In genomic region chr3:190481779-190482178, GRCh38 we compare ENCODE assay signal across 21 cellular contexts. TPM values are rescaled to one million over a fixed set of nuclear protein-coding genes. Genes with fewer than 3 reads are reported as not detected.
DNase-seq lines count a peak whose midpoint lies in the region; ATAC-seq, FAIRE-seq and TF ChIP-seq lines count a peak whose summit lies in the region.
"Had no signal": no experiment of that assay in that cellular context is flagged by ENCODE, and none has a peak within 500 bp of the region (broad histone marks: within the 10 kb centered on the region; RNA-seq: fewer than 3 reads in every experiment).

No MANE protein-coding gene starts in this region.

- no peak for FAIRE-seq in GM12892 (lab: Jason Lieb, UNC)
- FAIRE-seq: HTR-8/SVneo had no signal

- no peaks in the 10 kb centered on the region for H3F3A ChIP-seq in GM23248 (ENCODE audit: insufficient read depth)

- H3K4me3 ChIP-seq in GM23248 (no peak overlapping the region), endodermal cell (ENCODE audit: low read length) (no peak overlapping the region), mesendoderm (ENCODE audit: low read length) (no peak overlapping the region)
- H3K4me3 ChIP-seq: BLaER1, HAP-1, SJCRH30 had no signal

- no peak overlapping the region for H2BK15ac ChIP-seq in mesendoderm (replicated peaks; ENCODE audit: low read depth)

- no peak overlapping the region for H2BK5ac ChIP-seq in mesendoderm (ENCODE audit: low read length)

- H2BK120ac ChIP-seq in mesendoderm (ENCODE audit: low read depth, low read length): no peak overlapping the region

- H4K5ac ChIP-seq in mesendoderm (ENCODE audit: low read length): no peak overlapping the region

- no peak overlapping the region for H3K4ac ChIP-seq in mesendoderm (ENCODE audit: low read depth, low read length)

- H2AK5ac ChIP-seq in mesendoderm (ENCODE audit: low read length): no peak overlapping the region

- H4K20me1 ChIP-seq in GM23248 (ENCODE audit: insufficient read depth): no peaks in the 10 kb centered on the region
- H4K20me1 ChIP-seq: BLaER1 had no signal

- no peak overlapping the region for H4K8ac ChIP-seq in mesendoderm (ENCODE audit: low read depth, low read length)

- H3K9me3 ChIP-seq in GM23248 (ENCODE audit: low read depth) (no peaks in the 10 kb centered on the region), endodermal cell (ENCODE audit: control insufficient read depth, low read length) (no peaks in the 10 kb centered on the region)
- H3K9me3 ChIP-seq: BLaER1, HAP-1, SJCRH30 had no signal

- peak; percentile 45 for TF ChIP-seq CTCF in endodermal cell (conservative IDR thresholded peaks at IDR 0.05)

- no peaks in the 10 kb centered on the region for H3K36me3 Mint-ChIP-seq in endodermal cell (ENCODE audit: low read depth)
- H3K36me3 Mint-ChIP-seq in activated naive CD8-positive, alpha-beta T cell treated with anti-CD3 and anti-CD28 coated beads for 36 hours: no peaks in the 10 kb centered on the region
- H3K36me3 Mint-ChIP-seq: CD8-positive, alpha-beta T cell had no signal

- H3K36me3 ChIP-seq in GM23248 (ENCODE audit: low read depth) (no peaks in the 10 kb centered on the region), endodermal cell (ENCODE audit: control insufficient read depth, insufficient read depth, low read length) (no peaks in the 10 kb centered on the region), mesendoderm (ENCODE audit: control insufficient read depth, insufficient read depth, low read length) (no peaks in the 10 kb centered on the region)
- H3K36me3 ChIP-seq: BLaER1, HAP-1, SJCRH30 had no signal

- no peak for ATAC-seq in left lobe of liver
- ATAC-seq: CD8-positive, alpha-beta T cell; PC-3 had no signal

- peaks cover 5% of the 10 kb centered on the region for H3K4me1 Mint-ChIP-seq in endodermal cell
- H3K4me1 Mint-ChIP-seq in activated naive CD8-positive, alpha-beta T cell treated with anti-CD3 and anti-CD28 coated beads for 36 hours: peaks cover 7% of the 10 kb centered on the region

- H3K9ac ChIP-seq in GM23248 (no peak overlapping the region), endodermal cell (ENCODE audit: extremely low read depth, low read length, poor library complexity, severe bottlenecking) (no peak overlapping the region), mesendoderm (ENCODE audit: low read length) (no peak overlapping the region)
- H3K9ac ChIP-seq: BLaER1 had no signal

- no peak overlapping the region for H2AFZ ChIP-seq in GM23248

- no peak overlapping the region for H3K27ac Mint-ChIP-seq in endodermal cell
- H3K27ac Mint-ChIP-seq in activated naive CD8-positive, alpha-beta T cell treated with anti-CD3 and anti-CD28 coated beads for 36 hours: no peak overlapping the region
- H3K27ac Mint-ChIP-seq: CD8-positive, alpha-beta T cell had no signal

- H3K79me2 ChIP-seq in GM23248 (ENCODE audit: insufficient read depth) (no peaks in the 10 kb centered on the region), mesendoderm (ENCODE audit: control insufficient read depth, insufficient read depth, low read length) (no peaks in the 10 kb centered on the region)

- H3K27ac ChIP-seq in GM23248 (no peak overlapping the region), endodermal cell (ENCODE audit: low read depth, low read length) (no peak overlapping the region), mesendoderm (ENCODE audit: low read depth, low read length) (no peak overlapping the region)
- H3K27ac ChIP-seq: BLaER1, SJCRH30 had no signal

- in situ Hi-C loops in GM23248 (cut with MboI): no loop called here

- no peak overlapping the region for H3K56ac ChIP-seq in mesendoderm (ENCODE audit: low read length)

- H3K23ac ChIP-seq in mesendoderm (ENCODE audit: low read length): no peak overlapping the region

- no peak for TF ChIP-seq POLR2A in GM12892 (IDR thresholded peaks at IDR 0.05; ENCODE audit: low read depth, low read length)

- no peaks in the 10 kb centered on the region for H3K79me1 ChIP-seq in mesendoderm (ENCODE audit: low read length)

- H3K27me3 ChIP-seq in GM23248 (replicated peaks; ENCODE audit: insufficient read depth) (no peaks in the 10 kb centered on the region), endodermal cell (ENCODE audit: control insufficient read depth, insufficient read depth, low read length, poor library complexity, severe bottlenecking) (no peaks in the 10 kb centered on the region), mesendoderm (ENCODE audit: insufficient read depth, low read length, poor library complexity) (no peaks in the 10 kb centered on the region)
- H3K27me3 ChIP-seq: BLaER1, SJCRH30 had no signal

- DNase-seq in GM23248 (peak; percentile 22), endodermal cell (no peak), mesendoderm (peak; percentile 26), DMS153 treated with DMSO at 0.1 percent for 48 hours (lab: John Stamatoyannopoulos, UW; ENCODE audit: unreplicated experiment) (no peak), GM12892 (ENCODE audit: insufficient read length) (no peak), left lobe of liver (ENCODE audit: low spot score) (no peak)
- DNase-seq in activated naive CD8-positive, alpha-beta T cell treated with anti-CD3 and anti-CD28 coated beads for 36 hours: no peak
- DNase-seq: Calu3; CD8-positive, alpha-beta T cell; DMS53; IMR-90; NCI-H1417 treated with DMSO at 0.1 percent for 48 hours; NCI-H187 treated with DMSO at 0.1 percent for 48 hours; NCI-H345; NCI-H526; PC-3; SJCRH30 had no signal

- no peaks in the 10 kb centered on the region for H3K9me2 ChIP-seq in GM23248 (ENCODE audit: insufficient read depth)

- H3K4me2 ChIP-seq in GM23248 (ENCODE audit: unreplicated experiment) (no peak overlapping the region), mesendoderm (ENCODE audit: low read length) (no peak overlapping the region)
- H3K4me2 ChIP-seq: BLaER1 had no signal

- no peak overlapping the region for H3K4me3 Mint-ChIP-seq in endodermal cell
- no peak overlapping the region for H3K4me3 Mint-ChIP-seq in activated naive CD8-positive, alpha-beta T cell treated with anti-CD3 and anti-CD28 coated beads for 36 hours
- H3K4me3 Mint-ChIP-seq: CD8-positive, alpha-beta T cell had no signal

- no peaks in the 10 kb centered on the region for H3K9me3 Mint-ChIP-seq in endodermal cell
- H3K9me3 Mint-ChIP-seq in activated naive CD8-positive, alpha-beta T cell treated with anti-CD3 and anti-CD28 coated beads for 36 hours: peaks cover 3% of the 10 kb centered on the region
- H3K9me3 Mint-ChIP-seq: CD8-positive, alpha-beta T cell had no signal

- no peaks in the 10 kb centered on the region for H3K4me1 ChIP-seq in GM23248 (ENCODE audit: insufficient read depth)
- H3K4me1 ChIP-seq in endodermal cell (ENCODE audit: control insufficient read depth, insufficient read depth, low read length): no peaks in the 10 kb centered on the region
- H3K4me1 ChIP-seq in mesendoderm (ENCODE audit: control insufficient read depth, low read depth, low read length): no peaks in the 10 kb centered on the region
- H3K4me1 ChIP-seq: HAP-1, SJCRH30 had no signal

- no peak overlapping the region for H3K18ac ChIP-seq in mesendoderm (ENCODE audit: low read length)

- H3K27me3 Mint-ChIP-seq in endodermal cell (ENCODE audit: insufficient read depth): no peaks in the 10 kb centered on the region
- H3K27me3 Mint-ChIP-seq in activated naive CD8-positive, alpha-beta T cell treated with anti-CD3 and anti-CD28 coated beads for 36 hours: peaks cover 27% of the 10 kb centered on the region

- WGBS in GM23248 (ENCODE audit: low coverage in 1 of 2, low lambda C conversion rate in 2 of 2, missing lambda C conversion rate in 2 of 2), 2 experiments: 80 to 86% methylated on average over 2 of the region's 2 CpGs
- 88 to 100% methylated on average over 1 to 2 of the region's 2 CpGs for WGBS in endodermal cell (ENCODE audit: insufficient coverage in 1 of 2, insufficient read length in 1 of 2), 2 experiments
- WGBS in mesendoderm (ENCODE audit: extremely low coverage, insufficient coverage, low lambda C conversion rate): no CpG with 5 or more reads among the region's 2 CpGs

RNA-seq across cellular contexts. Expression of gene TMEM207, which starts 32.1 kb away (rescaled TPM):
- total RNA-seq in GM23248 (2014; rRNA removed; shearing (Covaris generic)): not detected in 2 replicates
- polyA plus RNA-seq in GM23248 (2016; fragmentation: Nextera tagmentation; extraction: Ambion mirVana): not detected in 2 replicates
- total RNA-seq in endodermal cell: not detected
- polyA plus RNA-seq in endodermal cell (2013, experiment 1 of 2): not detected
- polyA plus RNA-seq in endodermal cell (2013, experiment 2 of 2): not detected
- not detected for polyA plus RNA-seq in mesendoderm (2013, experiment 1 of 2)
- polyA plus RNA-seq in mesendoderm (2013, experiment 2 of 2): not detected
- polyA plus RNA-seq in GM12892 (2012; ENCODE audit: missing spikeins): not detected
- not detected for total RNA-seq in left lobe of liver
- total RNA-seq in activated naive CD8-positive, alpha-beta T cell treated with anti-CD3 and anti-CD28 coated beads for 36 hours: not detected
- total RNA-seq: CD8-positive, alpha-beta T cell; IMR-90; MCF 10A; PC-3; SJCRH30 had no signal
- polyA plus RNA-seq: IMR-90 had no signal

RNA-seq across cellular contexts. Expression of gene IL1RAP, which starts 32.1 kb away (rescaled TPM):
- 25.9 and 32.3 TPM in 2 replicates for total RNA-seq in GM23248 (2014; rRNA removed; shearing (Covaris generic))
- 17.0 and 17.5 TPM in 2 replicates for polyA plus RNA-seq in GM23248 (2016; fragmentation: Nextera tagmentation; extraction: Ambion mirVana)
- total RNA-seq in endodermal cell (1 to 10 TPM; 2.6 to 6.0 TPM), left lobe of liver (52.6 TPM)
- 2.1 TPM for polyA plus RNA-seq in endodermal cell (2013, experiment 1 of 2)
- 2.9 TPM for polyA plus RNA-seq in endodermal cell (2013, experiment 2 of 2)
- 2.6 TPM for polyA plus RNA-seq in mesendoderm (2013, experiment 1 of 2)
- 2.6 TPM for polyA plus RNA-seq in mesendoderm (2013, experiment 2 of 2)
- polyA plus RNA-seq in GM12892 (2012; ENCODE audit: missing spikeins): 0.66 TPM
- total RNA-seq in activated naive CD8-positive, alpha-beta T cell treated with anti-CD3 and anti-CD28 coated beads for 36 hours: 1 to 10 TPM; 7.3 to 8.2 TPM

Comparison
In these comparisons a context has a peak if more than half of its experiments do, and no peak if none do; other contexts are left out.
1. DNase-seq: peak in GM23248 (single experiment) and mesendoderm (single experiment); none in endodermal cell (single experiment), DMS153 treated with DMSO at 0.1 percent for 48 hours (single experiment), GM12892 (single experiment), left lobe of liver (single experiment) and activated naive CD8-positive, alpha-beta T cell treated with anti-CD3 and anti-CD28 coated beads for 36 hours (single experiment).